In genomic region chr15:66498501-66499386, GRCh38 we compare ENCODE assay signal across 7 cellular contexts. TPM values are rescaled to one million over a fixed set of nuclear protein-coding genes. Genes with fewer than 3 reads are reported as not detected.
DNase-seq lines count a peak whose midpoint lies in the region; ATAC-seq and TF ChIP-seq lines count a peak whose summit lies in the region.

No MANE protein-coding gene starts in this region.

- WGBS in right lobe of liver (ENCODE audit: insufficient coverage, low coverage, low lambda C conversion rate, missing lambda C conversion rate): 50% methylated on average over 2 of the region's 3 CpGs

- DNase-seq in G401 (ENCODE audit: low spot score) (peak; percentile 40), MM.1S (peak; percentile 53), adipocyte (ENCODE audit: low read depth) (peak; percentile 66), right lobe of liver (no peak), left colon (no peak), AG08396 (ENCODE audit: low spot score) (no peak), cortex of kidney (lab: John Stamatoyannopoulos, UW) (no peak)

- H4K20me1 ChIP-seq in MM.1S (ENCODE audit: insufficient read depth, low read length): peaks cover 16% of the 10 kb centered on the region

- H3K9me2 ChIP-seq in MM.1S (replicated peaks; ENCODE audit: insufficient read depth, low read length): no peaks in the 10 kb centered on the region

- H2AFZ ChIP-seq in MM.1S (ENCODE audit: low read length): no peak overlapping the region

- peak in 1 of 4 donors; percentile 4 for ATAC-seq in right lobe of liver
- no peak for ATAC-seq in left colon

- H3K79me2 ChIP-seq in MM.1S (ENCODE audit: low read length): peaks cover 75% of the 10 kb centered on the region

- peaks cover 21% of the 10 kb centered on the region for H3K4me1 ChIP-seq in MM.1S (ENCODE audit: low read length)
- H3K4me1 ChIP-seq in adipocyte (ENCODE audit: control insufficient read depth, insufficient read depth, low read length): peaks cover 51% of the 10 kb centered on the region
- peaks cover 0 to 48% (median 17%) of the 10 kb centered on the region in 4 donors for H3K4me1 ChIP-seq in right lobe of liver

- intact Hi-C loops in right lobe of liver (cut with DNase I) (loop anchor here (10.0 kb wide), 2 partner anchors 114 to 204 kb away; partner anchors contain the start of genes MAP2K1 (in 2 of the 2) and DIS3L (in 1 of the 2)), left colon (cut with DNase I, micrococcal nuclease) (loop anchor here in 1 of 2 donors (5.0 kb wide), 1 partner anchor 111 kb away; the partner anchor contains the start of gene MAP2K1)

- in situ Hi-C loops in G401 (cut with HindIII; ENCODE audit: low sequenced_read_pairs): loop anchor here (10.0 kb wide), 1 partner anchor 184 kb away; no protein-coding TSS in a partner anchor

- H3K4me3 ChIP-seq in MM.1S (ENCODE audit: low read length) (no peak overlapping the region), adipocyte (ENCODE audit: low read length) (no peak overlapping the region), right lobe of liver (no peak overlapping the region)

- H3K9me3 ChIP-seq in MM.1S (replicated peaks; ENCODE audit: insufficient read depth, low read length) (no peaks in the 10 kb centered on the region), adipocyte (ENCODE audit: control insufficient read depth, low read length) (no peaks in the 10 kb centered on the region), right lobe of liver (no peaks in the 10 kb centered on the region)

- H3K9ac ChIP-seq in MM.1S (ENCODE audit: low read length) (no peak overlapping the region), adipocyte (ENCODE audit: low read length) (peak overlapping the region; percentile 93)

- H3K27ac ChIP-seq in MM.1S (ENCODE audit: low read length): peak overlapping the region; percentile 87
- H3K27ac ChIP-seq in right lobe of liver: peak overlapping the region in 1 of 3 donors; percentile 0

- H3K27me3 ChIP-seq in MM.1S (replicated peaks; ENCODE audit: insufficient read depth, low read length) (no peaks in the 10 kb centered on the region), adipocyte (replicated peaks; ENCODE audit: control insufficient read depth, insufficient read depth, low read length) (no peaks in the 10 kb centered on the region), right lobe of liver (no peaks in the 10 kb centered on the region)

- no peak overlapping the region for H3K4me2 ChIP-seq in MM.1S (ENCODE audit: low read depth, low read length)

- TF ChIP-seq POLR2A in right lobe of liver (IDR thresholded peaks at IDR 0.05): no peak

- TF ChIP-seq CTCF in MM.1S (IDR thresholded peaks at IDR 0.05; ENCODE audit: low read length) (peak; percentile 36), right lobe of liver (IDR thresholded peaks at IDR 0.05) (peak; percentile 30 to 48 (median 42))

- peaks cover 27% of the 10 kb centered on the region; the same call in 1 of the 2 replicates for H3K36me3 ChIP-seq in MM.1S (replicated peaks; ENCODE audit: insufficient read depth, low read length)
- peaks cover 52% of the 10 kb centered on the region for H3K36me3 ChIP-seq in adipocyte (ENCODE audit: control insufficient read depth, insufficient read depth, low read length, severe bottlenecking)
- H3K36me3 ChIP-seq in right lobe of liver: peaks cover 8 to 61% (median 35%) of the 10 kb centered on the region in 4 donors

- H3F3A ChIP-seq in MM.1S (ENCODE audit: insufficient read depth, low read length): peaks cover 70% of the 10 kb centered on the region

RNA-seq across cellular contexts. Expression of gene SNAPC5, which starts 1.2 kb away (rescaled TPM):
- 17.1 and 18.3 TPM in 2 replicates for total RNA-seq in G401 (2014; rRNA removed; shearing (Covaris generic))
- 10 to 100 TPM; 11.8 to 23.1 (median 16.2) TPM for total RNA-seq in right lobe of liver
- total RNA-seq in left colon: 10 to 100 TPM; 17.6 to 19.2 TPM

RNA-seq across cellular contexts. Expression of gene RPL4, which starts 5.9 kb away (rescaled TPM):
- total RNA-seq in G401 (2014; rRNA removed; shearing (Covaris generic)): 10,569 and 10,667 TPM in 2 replicates
- total RNA-seq in right lobe of liver (1,000 to 10,000 TPM in 2 of 6 experiments, 100 to 1,000 TPM in 4; 643 to 1,390 (median 819) TPM), left colon (1,000 to 10,000 TPM; 1,339 to 1,375 TPM)

RNA-seq across cellular contexts. Expression of gene ZWILCH, which starts 6.4 kb away (rescaled TPM):
- total RNA-seq in G401 (2014; rRNA removed; shearing (Covaris generic)): 34.1 and 49.7 TPM in 2 replicates
- total RNA-seq in right lobe of liver (1 to 10 TPM; 1.1 to 4.9 (median 2.5) TPM), left colon (1 to 10 TPM; 5.7 to 9.1 TPM)

Comparison
In these comparisons a context has a peak if more than half of its experiments do, and no peak if none do; other contexts are left out.
1. DNase-seq: peak in G401 (single experiment), MM.1S (single experiment) and adipocyte (single experiment); none in right lobe of liver (0 of 3), left colon (0 of 2), AG08396 (single experiment) and cortex of kidney (single experiment).